ENCODE assay signal across 12 cellular contexts in the genomic region with DNA sequence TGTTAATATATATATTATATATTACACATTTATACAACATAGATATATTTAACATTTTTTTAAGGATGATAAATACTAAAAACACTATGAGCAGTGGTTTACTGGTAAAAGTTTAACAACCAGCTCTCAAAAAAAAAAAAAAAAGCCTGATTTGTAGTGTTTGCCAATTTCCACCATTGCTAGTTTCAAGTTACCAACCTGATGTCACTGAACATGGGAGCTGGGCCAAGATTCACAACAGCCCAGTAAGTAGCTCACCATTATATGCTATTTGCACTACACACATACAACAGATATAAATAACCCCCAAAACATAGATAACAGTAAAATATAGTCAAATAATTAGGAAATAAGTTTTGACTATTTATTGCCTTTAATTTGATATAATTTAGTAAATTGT. TPM values are rescaled to one million over a fixed set of nuclear protein-coding genes. Genes with fewer than 3 reads are reported as not detected.
DNase-seq lines count a peak whose midpoint lies in the region; TF ChIP-seq lines count a peak whose summit lies in the region.
"Had no signal": no experiment of that assay in that cellular context is flagged by ENCODE, and none has a peak within 500 bp of the region (broad histone marks: within the 10 kb centered on the region; RNA-seq: fewer than 3 reads in every experiment).

No MANE protein-coding gene starts in this region.

- in situ Hi-C loops in GM13976 (cut with MboI; ENCODE audit: low sequenced_read_pairs, unreplicated experiment) = no loop called here

- DNase-seq in DMS79 treated with DMSO at 0.1 percent for 48 hours (lab: John Stamatoyannopoulos, UW) (peak; percentile 92), NCI-H2029 (lab: John Stamatoyannopoulos, UW) (peak; percentile 94), RKO (ENCODE audit: low spot score) (peak; percentile 11), glomerular visceral epithelial cell (ENCODE audit: extremely low spot score) (peak; percentile 22), mucosa of gallbladder (ENCODE audit: low spot score) (no peak), putamen (ENCODE audit: low spot score) (no peak), GM13976 (ENCODE audit: low spot score) (no peak), GF-D8 (lab: John Stamatoyannopoulos, UW) (no peak)
- DNase-seq: activated effector memory CD4-positive, alpha-beta T cell treated with anti-CD3 and anti-CD28 coated beads, Interleukin-2, amount 50 U/mL, for 16 hours; central memory CD4-positive, alpha-beta T cell; left cardiac atrium; T-helper 1 cell had no signal

- TF ChIP-seq CTCF in GM13976 (IDR thresholded peaks at IDR 0.05; ENCODE audit: borderline replicate concordance, control extremely low read depth, extremely low read depth, insufficient read depth, missing control alignments) = no peak

RNA-seq across cellular contexts. Expression of gene TMX1, which starts 28.9 kb away (rescaled TPM):
- 31.7 TPM for total RNA-seq in mucosa of gallbladder

Comparison
In these comparisons a context has a peak if more than half of its experiments do, and no peak if none do; other contexts are left out.
1. DNase-seq: peak in DMS79 treated with DMSO at 0.1 percent for 48 hours (single experiment), NCI-H2029 (single experiment), RKO (single experiment) and glomerular visceral epithelial cell (single experiment); none in mucosa of gallbladder (single experiment), putamen (single experiment), GM13976 (single experiment) and GF-D8 (single experiment).